ENCODE assay signal across 10 cellular contexts in genomic region chr12:55933799-55934174, GRCh38. TPM values are rescaled to one million over a fixed set of nuclear protein-coding genes. Genes with fewer than 3 reads are reported as not detected.
A peak's percentile ranks its signal among the peaks of the same experiment; 100 is the strongest.
DNase-seq lines count a peak whose midpoint lies in the region; ATAC-seq and TF ChIP-seq lines count a peak whose summit lies in the region.
"Had no signal": no experiment of that assay in that cellular context is flagged by ENCODE, and none has a peak within 500 bp of the region (broad histone marks: within the 10 kb centered on the region; RNA-seq: fewer than 3 reads in every experiment).

No MANE protein-coding gene starts in this region.

- no peak overlapping the region for H2AFZ ChIP-seq in IMR-90 (replicated peaks; ENCODE audit: low read length, poor library complexity)

- H3K9me3 ChIP-seq in CD4-positive, alpha-beta memory T cell (ENCODE audit: control insufficient read depth in 1 of 2, low read length in 2 of 2), result no peaks in the 10 kb centered on the region
- no peaks in the 10 kb centered on the region for H3K9me3 ChIP-seq in IMR-90 (ENCODE audit: control insufficient read depth, insufficient read depth, low read length)
- H3K9me3 ChIP-seq in ascending aorta, result no peaks in the 10 kb centered on the region
- H3K9me3 ChIP-seq in sigmoid colon, result no peaks in the 10 kb centered on the region

- no peak overlapping the region for H3K56ac ChIP-seq in IMR-90 (ENCODE audit: extremely low read depth, insufficient read depth, low read length)

- H2BK5ac ChIP-seq in IMR-90 (ENCODE audit: low read depth, low read length, poor library complexity, severe bottlenecking), result peak overlapping the region; percentile 66

- H3K9me3 Mint-ChIP-seq in CD4-positive, alpha-beta memory T cell, result peaks cover 0 to 3% (median 0%) of the 10 kb centered on the region in 8 donors
- H3K9me3 Mint-ChIP-seq in nephron, result no peaks in the 10 kb centered on the region
- H3K9me3 Mint-ChIP-seq: mesothelial cell of epicardium had no signal

- peak overlapping the region; percentile 81 to 97 (median 95) for H3K27ac Mint-ChIP-seq in CD4-positive, alpha-beta memory T cell
- H3K27ac Mint-ChIP-seq in nephron, result no peak overlapping the region
- H3K27ac Mint-ChIP-seq: mesothelial cell of epicardium had no signal

- BruUV-seq in IMR-90 (replicated peaks; lab: Mats Ljungman, UMichigan), result no TSS peak

- TF ChIP-seq POLR2A in IMR-90 (IDR thresholded peaks at IDR 0.05; ENCODE audit: low read depth, low read length), result no peak
- TF ChIP-seq POLR2A in sigmoid colon (IDR thresholded peaks at IDR 0.05), result no peak

- H4K91ac ChIP-seq in IMR-90 (ENCODE audit: insufficient read depth, low read depth, low read length), result 0 out of 2 replicates have a peak overlapping the region, but pooled peaks have one; percentile 70

- no peak for ATAC-seq in IMR-90 (ENCODE audit: low read depth)

- no peak for TF ChIP-seq CTCF in IMR-90 (conservative IDR thresholded peaks at IDR 0.05; ENCODE audit: low read depth, low read length)
- TF ChIP-seq CTCF in ascending aorta (IDR thresholded peaks at IDR 0.05), result no peak
- TF ChIP-seq CTCF in nephron (IDR thresholded peaks at IDR 0.05; ENCODE audit: unreplicated experiment in 3 of 3), result no peak
- no peak for TF ChIP-seq CTCF in sigmoid colon (IDR thresholded peaks at IDR 0.05)

- H3K4me3 Mint-ChIP-seq in CD4-positive, alpha-beta memory T cell, result peak overlapping the region; percentile 97 to 100 (median 99)
- peak overlapping the region; percentile 22 to 63 (median 51) for H3K4me3 Mint-ChIP-seq in nephron
- H3K4me3 Mint-ChIP-seq: mesothelial cell of epicardium had no signal

- H3K27me3 ChIP-seq in CD4-positive, alpha-beta memory T cell (ENCODE audit: insufficient read depth, low read length), result no peaks in the 10 kb centered on the region
- no peaks in the 10 kb centered on the region for H3K27me3 ChIP-seq in IMR-90 (ENCODE audit: control insufficient read depth, insufficient read depth, low read length)
- no peaks in the 10 kb centered on the region for H3K27me3 ChIP-seq in ascending aorta
- H3K27me3 ChIP-seq in sigmoid colon, result no peaks in the 10 kb centered on the region

- WGBS in IMR-90 (ENCODE audit: extremely low coverage in 2 of 2, insufficient read length in 1 of 2), 2 experiments, result no CpG with 5 or more reads among the region's 1 CpG
- WGBS in sigmoid colon, 2 donors, result 94 to 96% methylated on average over 1 of the region's 1 CpG

- in situ Hi-C loops in IMR-90 (cut with MboI; ENCODE audit: low sequenced_read_pairs), result no loop called here

- H3K4me2 ChIP-seq in IMR-90 (ENCODE audit: low read depth, low read length), result peak overlapping the region; percentile 75; the same call in 1 of the 2 replicates

- intact Hi-C loops in CD4-positive, alpha-beta memory T cell (cut with micrococcal nuclease), result no loop called here
- intact Hi-C loops in IMR-90 (cut with micrococcal nuclease), result loop anchor here (5.0 kb wide), 2 partner anchors 116 to 191 kb away; partner anchors contain the start of genes GDF11, ORMDL2 and SARNP
- intact Hi-C loops in ascending aorta (cut with DNase I), result loop anchor here (2.0 kb wide), 1 partner anchor 117 kb away; the partner anchor contains the start of gene SARNP
- intact Hi-C loops in sigmoid colon (cut with DNase I), result no loop called here

- H4K8ac ChIP-seq in IMR-90 (ENCODE audit: low read depth in 2 of 2, low read length in 2 of 2), result peak overlapping the region; percentile 6 to 85; a peak in 3 of 4 replicates

- H3K4me1 ChIP-seq in CD4-positive, alpha-beta memory T cell (ENCODE audit: insufficient read depth, low read length), result peaks cover 81% of the 10 kb centered on the region
- H3K4me1 ChIP-seq in IMR-90 (ENCODE audit: control insufficient read depth, insufficient read depth, low read length) (peaks cover 15% of the 10 kb centered on the region), ascending aorta (peaks cover 8 to 22% of the 10 kb centered on the region in 2 donors), sigmoid colon (peaks cover 0 to 43% (median 30%) of the 10 kb centered on the region in 4 donors)

- H3K4ac ChIP-seq in IMR-90 (ENCODE audit: low read depth, low read length), result peak overlapping the region; percentile 91

- H3K18ac ChIP-seq in IMR-90 (ENCODE audit: low read depth, low read length), result peak overlapping the region; percentile 40; the same call in 1 of the 2 replicates

- dilution Hi-C loops in IMR-90 (cut with HindIII; ENCODE audit: low sequenced_read_pairs, unreplicated experiment), result no loop called here

- peaks cover 31 to 78% of the 10 kb centered on the region in 2 experiments for H3K79me1 ChIP-seq in IMR-90 (ENCODE audit: low read depth in 1 of 2, low read length in 2 of 2)

- POLR2A ChIA-PET in CD4-positive, alpha-beta memory T cell (lab: Charles Lee; ENCODE audit: partially characterized antibody), result interaction anchor here (0.9 to 47.8 kb wide), 13 partner anchors 8 to 288 kb away, joined by 3 to 1214 read pairs (median 8); partner anchors contain the start of genes DGKA, DNAJC14, GDF11 and ORMDL2
- POLR2A ChIA-PET in IMR-90 (lab: Charles Lee; ENCODE audit: unreplicated experiment), result interaction anchor here (0.6 kb wide), 1 partner anchor 116 kb away, joined by 3 read pairs; no protein-coding TSS in a partner anchor

- H2BK15ac ChIP-seq in IMR-90 (ENCODE audit: low read depth, low read length), result peak overlapping the region; percentile 19; the same call in 1 of the 3 replicates

- peak overlapping the region; percentile 89 for H3K14ac ChIP-seq in IMR-90 (replicated peaks; ENCODE audit: low read depth, low read length)

- DNase-seq in CD4-positive, alpha-beta memory T cell, result no peak
- DNase-seq in IMR-90 (no peak), ascending aorta (ENCODE audit: low spot score in 2 of 2) (no peak), sigmoid colon (no peak), NOMO-1 treated with DMSO at 0.1 percent for 48 hours (lab: John Stamatoyannopoulos, UW; ENCODE audit: unreplicated experiment) (no peak), islet precursor cell (no peak)
- DNase-seq: retina, substantia nigra had no signal

- H2BK20ac ChIP-seq in IMR-90 (ENCODE audit: low read depth, low read length), result 0 out of 2 replicates have a peak overlapping the region, but pooled peaks have one; percentile 94

- H3K4me1 Mint-ChIP-seq in CD4-positive, alpha-beta memory T cell, result peaks cover 52 to 94% (median 67%) of the 10 kb centered on the region in 4 donors
- H3K4me1 Mint-ChIP-seq in nephron, result peaks cover 29% of the 10 kb centered on the region

- no peaks in the 10 kb centered on the region for H4K20me1 ChIP-seq in IMR-90 (ENCODE audit: insufficient read depth, low read length)

- no peak overlapping the region for H4K5ac ChIP-seq in IMR-90 (ENCODE audit: low read depth, low read length)

- H3K23ac ChIP-seq in IMR-90 (ENCODE audit: low read depth, low read length), result peak overlapping the region; percentile 70

- no peak for TF ChIP-seq EP300 in sigmoid colon (IDR thresholded peaks at IDR 0.05)

- H3K27me3 Mint-ChIP-seq in CD4-positive, alpha-beta memory T cell, result no peaks in the 10 kb centered on the region
- peaks cover 44% of the 10 kb centered on the region for H3K27me3 Mint-ChIP-seq in nephron (ENCODE audit: low read depth)

- H2BK120ac ChIP-seq in IMR-90 (ENCODE audit: low read depth, low read length), result 0 out of 2 replicates have a peak overlapping the region, but pooled peaks have one; percentile 59

- no peak overlapping the region for H3K9ac ChIP-seq in IMR-90 (ENCODE audit: low read depth, low read length)

- peak overlapping the region; percentile 71; the same call in 1 of the 2 replicates for H2AK5ac ChIP-seq in IMR-90 (ENCODE audit: low read depth, low read length)

- CTCF ChIA-PET in CD4-positive, alpha-beta memory T cell (lab: Charles Lee; ENCODE audit: partially characterized antibody), result interaction anchor here (0.8 to 7.5 kb wide), 9 partner anchors 7 to 194 kb away, joined by 3 to 107 read pairs (median 6); partner anchors contain the start of genes DNAJC14, ORMDL2, PYM1 and SARNP
- CTCF ChIA-PET in IMR-90 (lab: Yijun Ruan, JAX), result interaction anchor here (0.6 to 1.1 kb wide), 2 partner anchors 9 to 77 kb away, joined by 3 read pairs; no protein-coding TSS in a partner anchor

- no peak overlapping the region for H2AK9ac ChIP-seq in IMR-90 (replicated peaks; ENCODE audit: low read depth, low read length, poor library complexity)

- no peak for TF ChIP-seq RAD21 in IMR-90 (IDR thresholded peaks at IDR 0.05; ENCODE audit: low read length)

- peak overlapping the region; percentile 88 for H3K27ac ChIP-seq in CD4-positive, alpha-beta memory T cell (ENCODE audit: low read depth, low read length)
- H3K27ac ChIP-seq in IMR-90 (ENCODE audit: insufficient read depth, low read length), result no peak overlapping the region
- peak overlapping the region; percentile 92 to 95 for H3K27ac ChIP-seq in ascending aorta
- no peak overlapping the region for H3K27ac ChIP-seq in sigmoid colon

- peaks cover 36% of the 10 kb centered on the region for H3K36me3 ChIP-seq in CD4-positive, alpha-beta memory T cell (ENCODE audit: insufficient read depth, low read length)
- H3K36me3 ChIP-seq in IMR-90 (ENCODE audit: control insufficient read depth, insufficient read depth, low read length), result peaks cover 7% of the 10 kb centered on the region
- H3K36me3 ChIP-seq in ascending aorta, result peaks cover 5 to 6% of the 10 kb centered on the region in 2 donors
- peaks cover 0 to 3% (median 0%) of the 10 kb centered on the region in 4 donors for H3K36me3 ChIP-seq in sigmoid colon

- peaks cover 61 to 80% of the 10 kb centered on the region in 2 donors for H3K36me3 Mint-ChIP-seq in CD4-positive, alpha-beta memory T cell
- H3K36me3 Mint-ChIP-seq in nephron (ENCODE audit: low read depth), result no peaks in the 10 kb centered on the region
- H3K36me3 Mint-ChIP-seq: mesothelial cell of epicardium had no signal

- peak overlapping the region; percentile 87 to 95 for H3K4me3 ChIP-seq in CD4-positive, alpha-beta memory T cell (ENCODE audit: low read length in 2 of 2)
- H3K4me3 ChIP-seq in IMR-90 (ENCODE audit: insufficient read depth, low read depth, low read length) (no peak overlapping the region), ascending aorta (peak overlapping the region in 1 of 2 donors; percentile 98), sigmoid colon (no peak overlapping the region)

- H3K9me1 ChIP-seq in IMR-90 (ENCODE audit: insufficient read depth, low read length), result peaks cover 16% of the 10 kb centered on the region

RNA-seq across cellular contexts. Expression of gene DGKA, which starts 2.8 kb away (rescaled TPM):
- 1,000 to 10,000 TPM; 1,301 to 1,410 TPM for total RNA-seq in CD4-positive, alpha-beta memory T cell
- polyA plus RNA-seq in CD4-positive, alpha-beta memory T cell, result 100 to 1,000 TPM; 195 to 493 TPM
- total RNA-seq in IMR-90 (2012; rRNA removed) (61.4 and 71.9 TPM in 2 replicates), ascending aorta (48.6 TPM), sigmoid colon (10 to 100 TPM; 21.4 to 76.4 (median 49.1) TPM)
- polyA plus RNA-seq in IMR-90 (2012; rRNA removed) (75.1 and 75.8 TPM in 2 replicates), sigmoid colon (10 to 100 TPM; 43.0 to 97.8 (median 44.4) TPM)
- 42.1 and 49.7 TPM in 2 replicates for polyA plus RNA-seq in IMR-90 (2012; cell fraction: cytosol; rRNA removed)
- polyA plus RNA-seq in IMR-90 (2012; cell fraction: nucleus; rRNA removed; ENCODE audit: low replicate concordance), result 198 and 228 TPM in 2 replicates

RNA-seq across cellular contexts. Expression of gene PYM1, which starts 6.1 kb away (rescaled TPM):
- total RNA-seq in CD4-positive, alpha-beta memory T cell, result 10 to 100 TPM; 35.7 to 39.3 TPM
- polyA plus RNA-seq in CD4-positive, alpha-beta memory T cell, result 10 to 100 TPM; 75.1 to 86.9 TPM
- total RNA-seq in IMR-90 (2012; rRNA removed), result 25.6 and 27.8 TPM in 2 replicates
- polyA plus RNA-seq in IMR-90 (2012; rRNA removed), result 26.5 and 27.3 TPM in 2 replicates
- 20.9 and 33.3 TPM in 2 replicates for polyA plus RNA-seq in IMR-90 (2012; cell fraction: cytosol; rRNA removed)
- polyA plus RNA-seq in IMR-90 (2012; cell fraction: nucleus; rRNA removed; ENCODE audit: low replicate concordance), result 5.8 and 12.0 TPM in 2 replicates
- total RNA-seq in ascending aorta, result 83.7 TPM
- 10 to 100 TPM; 17.5 to 31.7 (median 27.6) TPM for total RNA-seq in sigmoid colon
- 10 to 100 TPM; 59.9 to 93.9 (median 65.5) TPM for polyA plus RNA-seq in sigmoid colon

RNA-seq across cellular contexts. Expression of gene PMEL, which starts 32.1 kb away (rescaled TPM):
- not detected for total RNA-seq in CD4-positive, alpha-beta memory T cell
- not detected for polyA plus RNA-seq in CD4-positive, alpha-beta memory T cell
- total RNA-seq in IMR-90 (2012; rRNA removed) (1.4 and 1.7 TPM in 2 replicates), ascending aorta (not detected), sigmoid colon (1 to 10 TPM in 1 of 4 donors, under 1 TPM in 1, not detected in 2; 0.71 to 1.3 TPM)
- polyA plus RNA-seq in IMR-90 (2012; rRNA removed) (5.8 and 5.9 TPM in 2 replicates), sigmoid colon (1 to 10 TPM; 1.2 to 1.8 (median 1.7) TPM)
- 6.3 and 7.0 TPM in 2 replicates for polyA plus RNA-seq in IMR-90 (2012; cell fraction: cytosol; rRNA removed)
- polyA plus RNA-seq in IMR-90 (2012; cell fraction: nucleus; rRNA removed; ENCODE audit: low replicate concordance), result 7.9 and 8.3 TPM in 2 replicates

RNA-seq across cellular contexts. Expression of gene CDK2, which starts 32.8 kb away (rescaled TPM):
- 10 to 100 TPM; 17.5 to 21.5 TPM for total RNA-seq in CD4-positive, alpha-beta memory T cell
- polyA plus RNA-seq in CD4-positive, alpha-beta memory T cell, result 1 to 10 TPM; 4.7 to 5.7 TPM
- total RNA-seq in IMR-90 (2012; rRNA removed) (40.0 and 42.5 TPM in 2 replicates), ascending aorta (24.5 TPM), sigmoid colon (10 to 100 TPM; 11.4 to 27.7 (median 18.8) TPM)
- polyA plus RNA-seq in IMR-90 (2012; rRNA removed) (61.7 and 101 TPM in 2 replicates), sigmoid colon (10 to 100 TPM in 2 of 3 donors, 1 to 10 TPM in 1; 7.2 to 23.4 (median 11.1) TPM)
- polyA plus RNA-seq in IMR-90 (2012; cell fraction: cytosol; rRNA removed), result 17.6 and 38.8 TPM in 2 replicates
- 78.5 and 151 TPM in 2 replicates for polyA plus RNA-seq in IMR-90 (2012; cell fraction: nucleus; rRNA removed; ENCODE audit: low replicate concordance)

RNA-seq across cellular contexts. Expression of gene RAB5B, which starts 40.1 kb away (rescaled TPM):
- total RNA-seq in CD4-positive, alpha-beta memory T cell, result 100 to 1,000 TPM; 106 to 112 TPM
- 10 to 100 TPM; 67.5 to 80.8 TPM for polyA plus RNA-seq in CD4-positive, alpha-beta memory T cell
- total RNA-seq in IMR-90 (2012; rRNA removed) (54.4 and 56.5 TPM in 2 replicates), ascending aorta (48.0 TPM), sigmoid colon (100 to 1,000 TPM in 3 of 4 donors, 10 to 100 TPM in 1; 92.8 to 102 (median 101) TPM)
- polyA plus RNA-seq in IMR-90 (2012; rRNA removed) (85.6 and 99.2 TPM in 2 replicates), sigmoid colon (100 to 1,000 TPM in 1 of 3 donors, 10 to 100 TPM in 2; 82.8 to 113 (median 83.5) TPM)
- polyA plus RNA-seq in IMR-90 (2012; cell fraction: cytosol; rRNA removed), result 44.8 and 45.5 TPM in 2 replicates
- 42.5 and 123 TPM in 2 replicates for polyA plus RNA-seq in IMR-90 (2012; cell fraction: nucleus; rRNA removed; ENCODE audit: low replicate concordance)

Comparison
In these comparisons a context has a peak if more than half of its experiments do, and no peak if none do; other contexts are left out.
1. H3K27ac ChIP-seq: peak in CD4-positive, alpha-beta memory T cell (single experiment) and ascending aorta (2 of 2); none in IMR-90 (single experiment) and sigmoid colon (0 of 4).
2. H3K4me3 ChIP-seq: peak in CD4-positive, alpha-beta memory T cell (2 of 2); none in IMR-90 (single experiment) and sigmoid colon (0 of 4).
3. H3K27ac Mint-ChIP-seq: peak in CD4-positive, alpha-beta memory T cell (7 of 7); none in nephron (0 of 3).
4. RNA of gene DGKA, which starts 2.8 kb away (total RNA-seq): 1,301 to 1,410 TPM in CD4-positive, alpha-beta memory T cell; 61.4 to 71.9 TPM in IMR-90, 21.4 to 76.4 TPM in sigmoid colon and 48.6 TPM in ascending aorta (single experiment); every median in the first group is over 10 times any median in the second.
5. intact Hi-C loops: an anchor here in IMR-90 (5.0 kb wide) and ascending aorta (2.0 kb wide); none called in CD4-positive, alpha-beta memory T cell and sigmoid colon.